ENCODE assay signal across 8 cellular contexts in genomic region chr19:52637718-52638585, GRCh38. TPM values are rescaled to one million over a fixed set of nuclear protein-coding genes. Genes with fewer than 3 reads are reported as not detected.
A peak's percentile ranks its signal among the peaks of the same experiment; 100 is the strongest.
DNase-seq lines count a peak whose midpoint lies in the region; ATAC-seq and TF ChIP-seq lines count a peak whose summit lies in the region.

TSS of gene ZNF83 (minus strand) at chr19:52638355.

- H3K9ac ChIP-seq in colonic mucosa (ENCODE audit: low read depth in 2 of 2, low read length in 2 of 2) = peak within 1 kb of the TSS; percentile 79 to 88

- H3K36me3 ChIP-seq in ACC112 (ENCODE audit: insufficient read depth, low read length) = no peaks in the 10 kb centered on the region
- H3K36me3 ChIP-seq in colonic mucosa = no peaks in the 10 kb centered on the region

- H3K4me1 ChIP-seq in ACC112 (ENCODE audit: control insufficient read depth, insufficient read depth, low read length, unreplicated experiment) (peaks cover 3% of the 10 kb centered on the region), colonic mucosa (no peaks in the 10 kb centered on the region)

- peak within 1 kb of the TSS; percentile 87 for H2AFZ ChIP-seq in ACC112 (ENCODE audit: low read length, unreplicated experiment)

- intact Hi-C loops in colonic mucosa (cut with DNase I) = no loop called here
- intact Hi-C loops in left colon (cut with DNase I, micrococcal nuclease) = no loop called here

- H3K27ac ChIP-seq in ACC112 (ENCODE audit: low read depth, low read length) = peak within 1 kb of the TSS; percentile 95
- H3K27ac ChIP-seq in colonic mucosa = peak within 1 kb of the TSS; percentile 62

- peak; percentile 74 for DNase-seq in NCI-H510A treated with DMSO at 0.1 percent for 48 hours (lab: John Stamatoyannopoulos, UW)
- peak; percentile 93 for DNase-seq in activated CD4-positive, alpha-beta T cell treated with anti-CD3 and anti-CD28 coated beads for 48 hours
- DNase-seq in colonic mucosa = peak; percentile 99
- DNase-seq in left colon = peak; percentile 93 to 99
- DNase-seq in stimulated activated CD4-positive, alpha-beta T cell treated with anti-CD3 and anti-CD28 coated beads, Interleukin-1b, Interleukin-23, amount 100 ng/mL, for 4 hours (ENCODE audit: low read depth in 2 of 2) = peak; percentile 87 to 88

- TF ChIP-seq CTCF in colonic mucosa (IDR thresholded peaks at IDR 0.05) = no peak

- ATAC-seq in GM18907 (IDR thresholded peaks at IDR 0.05; ENCODE audit: unreplicated experiment) = peak; percentile 91
- ATAC-seq in HG03175 (IDR thresholded peaks at IDR 0.05; ENCODE audit: unreplicated experiment) = peak; percentile 85
- peak; percentile 99 for ATAC-seq in left colon

- H3K27me3 ChIP-seq in ACC112 (ENCODE audit: insufficient read depth, low read length) (no peaks in the 10 kb centered on the region), colonic mucosa (no peaks in the 10 kb centered on the region)

- H3K9me3 ChIP-seq in colonic mucosa = no peaks in the 10 kb centered on the region

- H3K79me2 ChIP-seq in ACC112 (ENCODE audit: control insufficient read depth, insufficient read depth, low read length, unreplicated experiment) = no peaks in the 10 kb centered on the region

- H3K4me3 ChIP-seq in ACC112 (ENCODE audit: low read depth, low read length) (peak within 1 kb of the TSS; percentile 92), colonic mucosa (peak within 1 kb of the TSS; percentile 56)

RNA-seq across cellular contexts. Expression of gene ZNF83, which starts in this region (rescaled TPM):
- total RNA-seq in colonic mucosa = 10 to 100 TPM in 1 of 2 donors, 1 to 10 TPM in 1; 9.6 to 19.7 TPM
- total RNA-seq in left colon = 10 to 100 TPM in 1 of 2 donors, 1 to 10 TPM in 1; 9.8 to 20.2 TPM

Comparison
In these comparisons a context has a peak if more than half of its experiments do, and no peak if none do; other contexts are left out.
1. Peak in every context shown above with its lines: DNase-seq, ATAC-seq, H3K4me3 ChIP-seq and H3K27ac ChIP-seq.